ENCODE assay signal across 24 cellular contexts in the genomic region with DNA sequence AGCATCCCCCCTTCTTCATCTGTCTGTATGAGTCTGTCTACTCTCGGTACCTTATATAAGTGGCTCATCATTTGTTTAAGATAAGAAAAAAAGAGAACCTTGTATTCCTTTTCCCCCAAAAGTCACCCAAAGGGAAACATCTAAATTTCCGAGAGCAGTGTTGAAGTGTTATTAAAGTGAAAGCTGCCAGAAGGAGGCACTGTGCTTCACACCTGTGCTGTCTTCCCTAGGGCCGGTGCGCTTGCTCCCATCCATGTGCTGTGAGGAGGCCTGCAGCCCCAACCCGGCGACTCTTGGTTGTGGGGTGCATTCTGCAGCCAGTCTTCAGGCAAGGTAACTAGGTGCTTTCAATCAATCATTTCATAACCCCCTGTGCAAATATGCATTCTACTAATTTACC.
A peak's percentile ranks its signal among the peaks of the same experiment; 100 is the strongest.
DNase-seq lines count a peak whose midpoint lies in the region; ATAC-seq, FAIRE-seq and TF ChIP-seq lines count a peak whose summit lies in the region.
"Had no signal": no experiment of that assay in that cellular context is flagged by ENCODE, and none has a peak within 500 bp of the region (broad histone marks: within the 10 kb centered on the region; RNA-seq: fewer than 3 reads in every experiment).

No MANE protein-coding gene starts in this region.

- H3K27me3 ChIP-seq in IMR-90 (ENCODE audit: control insufficient read depth, insufficient read depth, low read length) = no peaks in the 10 kb centered on the region
- H3K27me3 ChIP-seq in H1 (replicated peaks in 1 of 4; ENCODE audit: control insufficient read depth in 3 of 4, extremely low read depth in 1 of 4, insufficient read depth in 3 of 4, low read length in 3 of 4) = no peaks in the 10 kb centered on the region
- H3K27me3 ChIP-seq: tibial artery had no signal

- in situ Hi-C loops in IMR-90 (cut with MboI; ENCODE audit: low sequenced_read_pairs) = no loop called here

- peak overlapping the region; percentile 74 for H4K5ac ChIP-seq in IMR-90 (ENCODE audit: low read depth, low read length)
- H4K5ac ChIP-seq in H1 (ENCODE audit: insufficient read length, low read depth, low read length) = no peak overlapping the region

- H3K23me2 ChIP-seq in H1 (ENCODE audit: low read depth, low read length) = no peaks in the 10 kb centered on the region

- intact Hi-C loops in IMR-90 (cut with micrococcal nuclease) = no loop called here

- peaks cover 3% of the 10 kb centered on the region for H3K9me3 Mint-ChIP-seq in progenitor cell of endocrine pancreas (ENCODE audit: low read depth)
- H3K9me3 Mint-ChIP-seq: activated CD4-positive, alpha-beta memory T cell treated with anti-CD3 and anti-CD28 coated beads for 36 hours; activated naive CD4-positive, alpha-beta T cell treated with anti-CD3 and anti-CD28 coated beads, Interleukin-2, amount 10 ng/mL, durations not matched to agents 7 days and 5 days; activated T-cell treated with anti-CD3 and anti-CD28 coated beads, Interleukin-2, amount 50 U/mL, for 24 hours; T-helper 1 cell treated with Interleukin-12 subunit alpha and Interleukin-12 subunit beta and Interleukin-4 antibody, amounts not matched to agents 30 μg/mL and 1 μg/mL, for 36 hours had no signal

- H3K23ac ChIP-seq in IMR-90 (ENCODE audit: low read depth, low read length) (peak overlapping the region; percentile 53; the same call in 1 of the 2 replicates), H1 (ENCODE audit: insufficient read length) (no peak overlapping the region)

- peaks cover 7% of the 10 kb centered on the region for H3K4me1 Mint-ChIP-seq in progenitor cell of endocrine pancreas (ENCODE audit: low read depth)
- H3K4me1 Mint-ChIP-seq: activated naive CD4-positive, alpha-beta T cell treated with anti-CD3 and anti-CD28 coated beads, Interleukin-2, amount 10 ng/mL, durations not matched to agents 7 days and 5 days; CD14-positive monocyte had no signal

- H2AFZ ChIP-seq in IMR-90 (replicated peaks; ENCODE audit: low read length, poor library complexity) = no peak overlapping the region
- no peak overlapping the region for H2AFZ ChIP-seq in H1 (ENCODE audit: low read length)

- H4K8ac ChIP-seq in IMR-90 (ENCODE audit: low read depth in 2 of 2, low read length in 2 of 2) (peak overlapping the region; percentile 51 to 80; a peak in 1 of 4 replicates), H1 (ENCODE audit: extremely low read depth, insufficient read depth, low read length) (no peak overlapping the region)

- H3K4me3 ChIP-seq in IMR-90 (ENCODE audit: insufficient read depth, low read depth, low read length) (no peak overlapping the region), H1 (ENCODE audit: extremely low read depth in 1 of 4, insufficient read depth in 2 of 4, low read depth in 3 of 4, low read length in 4 of 4) (no peak overlapping the region)
- H3K4me3 ChIP-seq: tibial artery had no signal

- POLR2A ChIA-PET in IMR-90 (lab: Charles Lee; ENCODE audit: unreplicated experiment) (interaction anchor here (0.6 kb wide), 1 partner anchor 122 kb away, joined by 5 read pairs; no protein-coding TSS in a partner anchor), H1 (lab: Charles Lee; ENCODE audit: partially characterized antibody) (interaction anchor here (1.1 kb wide), 1 partner anchor 9 kb away, joined by 3 read pairs; no protein-coding TSS in a partner anchor)

- no peaks in the 10 kb centered on the region for H3K9me3 ChIP-seq in IMR-90 (ENCODE audit: control insufficient read depth, insufficient read depth, low read length)
- no peaks in the 10 kb centered on the region for H3K9me3 ChIP-seq in H1 (ENCODE audit: insufficient read depth in 2 of 2, low read depth in 1 of 2, low read length in 1 of 2)
- H3K9me3 ChIP-seq: tibial artery had no signal

- H3K18ac ChIP-seq in IMR-90 (ENCODE audit: low read depth, low read length) = peak overlapping the region; percentile 92
- H3K18ac ChIP-seq in H1 (ENCODE audit: extremely low read depth, low read length) = no peak overlapping the region

- H3K36me3 Mint-ChIP-seq in progenitor cell of endocrine pancreas (ENCODE audit: insufficient read depth) = peaks cover 14% of the 10 kb centered on the region
- H3K36me3 Mint-ChIP-seq: activated CD4-positive, alpha-beta memory T cell treated with anti-CD3 and anti-CD28 coated beads for 36 hours; activated naive CD4-positive, alpha-beta T cell treated with anti-CD3 and anti-CD28 coated beads, Interleukin-2, amount 10 ng/mL, durations not matched to agents 7 days and 5 days; CD14-positive monocyte had no signal

- H3K4me2 ChIP-seq in IMR-90 (ENCODE audit: low read depth, low read length) (no peak overlapping the region), H1 (ENCODE audit: insufficient read depth in 1 of 2, low read depth in 2 of 2, low read length in 2 of 2) (no peak overlapping the region)

- peak overlapping the region; percentile 61 for H3K4ac ChIP-seq in IMR-90 (ENCODE audit: low read depth, low read length)
- H3K4ac ChIP-seq in H1 (replicated peaks; ENCODE audit: insufficient read length, low read depth, low read length) = no peak overlapping the region

- DNase-seq in NCI-H82 (lab: John Stamatoyannopoulos, UW) (peak; percentile 40), NCI-H82 treated with DMSO at 0.1 percent for 48 hours (lab: John Stamatoyannopoulos, UW; ENCODE audit: unreplicated experiment) (no peak), IMR-90 (no peak), H1 (ENCODE audit: low read depth in 1 of 2, low spot score in 2 of 2) (peak in 1 of 2 experiments; percentile 59), progenitor cell of endocrine pancreas (ENCODE audit: low spot score, unreplicated experiment) (no peak), NCI-H2107 treated with DMSO at 0.1 percent for 48 hours (lab: John Stamatoyannopoulos, UW; ENCODE audit: unreplicated experiment) (no peak)
- DNase-seq: 8988T; activated CD4-positive, alpha-beta memory T cell treated with anti-CD3 and anti-CD28 coated beads for 36 hours; activated naive CD4-positive, alpha-beta T cell treated with anti-CD3 and anti-CD28 coated beads, Interleukin-2, amount 10 ng/mL, durations not matched to agents 7 days and 5 days; activated T-cell treated with anti-CD3 and anti-CD28 coated beads, Interleukin-2, amount 50 U/mL, for 24 hours; GF-D8; hypothalamus; left cardiac atrium; midbrain; NCI-H146; NCI-H345; SHP77 treated with DMSO at 0.1 percent for 48 hours; tibial artery had no signal

- BruUV-seq in IMR-90 (replicated peaks; lab: Mats Ljungman, UMichigan) = no TSS peak

- peak overlapping the region; percentile 88; the same call in 1 of the 3 replicates for H2BK15ac ChIP-seq in IMR-90 (ENCODE audit: low read depth, low read length)
- no peak overlapping the region for H2BK15ac ChIP-seq in H1 (ENCODE audit: low read length)

- TF ChIP-seq CTCF in IMR-90 (conservative IDR thresholded peaks at IDR 0.05; ENCODE audit: low read depth, low read length) (no peak), H1 (IDR thresholded peaks at IDR 0.05; ENCODE audit: control extremely low read depth in 1 of 3, insufficient read depth in 1 of 3, low read depth in 1 of 3, low read length in 3 of 3) (peak; percentile 50 to 65 (median 59)), progenitor cell of endocrine pancreas (IDR thresholded peaks at IDR 0.05; ENCODE audit: unreplicated experiment) (peak; percentile 10)

- H4K20me1 ChIP-seq in IMR-90 (ENCODE audit: insufficient read depth, low read length) (no peaks in the 10 kb centered on the region), H1 (replicated peaks in 1 of 2; ENCODE audit: control insufficient read depth in 1 of 2, insufficient read depth in 2 of 2, low read length in 2 of 2) (no peaks in the 10 kb centered on the region)

- H2BK120ac ChIP-seq in IMR-90 (ENCODE audit: low read depth, low read length) (peak overlapping the region; percentile 84), H1 (replicated peaks; ENCODE audit: low read depth, low read length) (no peak overlapping the region)

- peaks cover 18% of the 10 kb centered on the region for H3K9me1 ChIP-seq in IMR-90 (ENCODE audit: insufficient read depth, low read length)

- H2BK5ac ChIP-seq in IMR-90 (ENCODE audit: low read depth, low read length, poor library complexity, severe bottlenecking) (peak overlapping the region; percentile 54), H1 (ENCODE audit: low read depth, low read length) (no peak overlapping the region)

- ATAC-seq in IMR-90 (ENCODE audit: low read depth) (no peak), GM21447 (IDR thresholded peaks at IDR 0.05; ENCODE audit: unreplicated experiment) (no peak), HG02642 (IDR thresholded peaks at IDR 0.05; ENCODE audit: poor library complexity, unreplicated experiment) (no peak)
- ATAC-seq: left cardiac atrium had no signal

- H2AK9ac ChIP-seq in IMR-90 (replicated peaks; ENCODE audit: low read depth, low read length, poor library complexity) = peak overlapping the region; percentile 15

- H2AK5ac ChIP-seq in IMR-90 (ENCODE audit: low read depth, low read length) (peak overlapping the region; percentile 94), H1 (ENCODE audit: low read depth, low read length) (no peak overlapping the region)

- WGBS in IMR-90 (ENCODE audit: extremely low coverage in 2 of 2, insufficient read length in 1 of 2), 2 experiments = no CpG with 5 or more reads among the region's 6 CpGs
- WGBS in H1 (ENCODE audit: extremely low coverage in 1 of 2, insufficient coverage in 1 of 2, insufficient read length in 1 of 2, insufficient replicate concordance in 2 of 2, low coverage in 1 of 2, low lambda C conversion rate in 2 of 2, missing lambda C conversion rate in 1 of 2), 2 experiments = 70% methylated on average over 6 of the region's 6 CpGs; no CpG with 5 or more reads in 1 of the 2 experiments

- peak overlapping the region; percentile 85; the same call in 1 of the 2 replicates for H4K91ac ChIP-seq in IMR-90 (ENCODE audit: insufficient read depth, low read depth, low read length)
- H4K91ac ChIP-seq in H1 (replicated peaks; ENCODE audit: insufficient read length, low read length) = no peak overlapping the region

- TF ChIP-seq POLR2A in IMR-90 (IDR thresholded peaks at IDR 0.05; ENCODE audit: low read depth, low read length) (no peak), H1 (IDR thresholded peaks at IDR 0.05; ENCODE audit: control extremely low read depth in 1 of 2, low read depth in 2 of 2, low read length in 2 of 2) (no peak)

- H3K56ac ChIP-seq in IMR-90 (ENCODE audit: extremely low read depth, insufficient read depth, low read length) = no peak overlapping the region
- H3K56ac ChIP-seq in H1 (replicated peaks; ENCODE audit: insufficient read length, low read depth, low read length) = no peak overlapping the region

- H3K79me1 ChIP-seq in IMR-90 (ENCODE audit: low read depth in 1 of 2, low read length in 2 of 2) = peaks cover 15 to 37% of the 10 kb centered on the region in 2 experiments
- no peaks in the 10 kb centered on the region for H3K79me1 ChIP-seq in H1 (ENCODE audit: low read depth, low read length)

- H3K27ac ChIP-seq in IMR-90 (ENCODE audit: insufficient read depth, low read length) = peak overlapping the region; percentile 72; the same call in 1 of the 2 replicates
- no peak overlapping the region for H3K27ac ChIP-seq in H1 (ENCODE audit: low read depth, low read length)
- H3K27ac ChIP-seq: tibial artery had no signal

- CTCF ChIA-PET in IMR-90 (lab: Yijun Ruan, JAX) = interaction anchor here (0.9 to 1.0 kb wide), 2 partner anchors 11 to 126 kb away, joined by 3 read pairs; no protein-coding TSS in a partner anchor
- CTCF ChIA-PET in H1 (lab: Charles Lee; ENCODE audit: partially characterized antibody) = interaction anchor here (0.6 to 4.2 kb wide), 24 partner anchors 9 to 195 kb away, joined by 3 to 31 read pairs (median 4); no protein-coding TSS in a partner anchor

- no peak for TF ChIP-seq EP300 in H1 (IDR thresholded peaks at IDR 0.05; ENCODE audit: borderline replicate concordance in 1 of 2, low read depth in 2 of 2, low read length in 2 of 2)

- H3K9ac ChIP-seq in IMR-90 (ENCODE audit: low read depth, low read length) = no peak overlapping the region
- no peak overlapping the region for H3K9ac ChIP-seq in H1 (replicated peaks in 1 of 4; ENCODE audit: extremely low read depth in 1 of 4, low read depth in 3 of 4, low read length in 3 of 4)

- H2BK20ac ChIP-seq in IMR-90 (ENCODE audit: low read depth, low read length) (peak overlapping the region; percentile 81), H1 (ENCODE audit: low read length) (no peak overlapping the region)

- H3K14ac ChIP-seq in IMR-90 (replicated peaks; ENCODE audit: low read depth, low read length) (peak overlapping the region; percentile 79), H1 (ENCODE audit: insufficient read length) (no peak overlapping the region)

- peak; percentile 13 for FAIRE-seq in H1 (lab: Jason Lieb, UNC)
- FAIRE-seq: colon, HTR-8/SVneo had no signal

- H3K4me3 Mint-ChIP-seq in progenitor cell of endocrine pancreas (ENCODE audit: low read depth) = no peak overlapping the region
- H3K4me3 Mint-ChIP-seq: activated CD4-positive, alpha-beta memory T cell treated with anti-CD3 and anti-CD28 coated beads for 36 hours; activated naive CD4-positive, alpha-beta T cell treated with anti-CD3 and anti-CD28 coated beads, Interleukin-2, amount 10 ng/mL, durations not matched to agents 7 days and 5 days; activated T-cell treated with anti-CD3 and anti-CD28 coated beads, Interleukin-2, amount 50 U/mL, for 24 hours; CD14-positive monocyte; T-helper 1 cell treated with Interleukin-12 subunit alpha and Interleukin-12 subunit beta and Interleukin-4 antibody, amounts not matched to agents 30 μg/mL and 1 μg/mL, for 36 hours had no signal

- no peak overlapping the region for H2BK12ac ChIP-seq in H1 (ENCODE audit: low read depth, low read length)

- no peaks in the 10 kb centered on the region for H3K79me2 ChIP-seq in H1 (ENCODE audit: control insufficient read depth in 1 of 2, insufficient read depth in 2 of 2, low read length in 2 of 2)

- TF ChIP-seq RAD21 in IMR-90 (IDR thresholded peaks at IDR 0.05; ENCODE audit: low read length) (no peak), H1 (IDR thresholded peaks at IDR 0.05 in 1 of 2, conservative IDR thresholded peaks at IDR 0.05 in 1 of 2; ENCODE audit: low read depth in 2 of 2, low read length in 2 of 2) (peak; percentile 57 to 69)

- no peak overlapping the region for H3K27ac Mint-ChIP-seq in progenitor cell of endocrine pancreas
- H3K27ac Mint-ChIP-seq: activated CD4-positive, alpha-beta memory T cell treated with anti-CD3 and anti-CD28 coated beads for 36 hours; activated naive CD4-positive, alpha-beta T cell treated with anti-CD3 and anti-CD28 coated beads, Interleukin-2, amount 10 ng/mL, durations not matched to agents 7 days and 5 days; activated T-cell treated with anti-CD3 and anti-CD28 coated beads, Interleukin-2, amount 50 U/mL, for 24 hours; CD14-positive monocyte; T-helper 1 cell treated with Interleukin-12 subunit alpha and Interleukin-12 subunit beta and Interleukin-4 antibody, amounts not matched to agents 30 μg/mL and 1 μg/mL, for 36 hours had no signal

- peaks cover 23% of the 10 kb centered on the region for H3K4me1 ChIP-seq in IMR-90 (ENCODE audit: control insufficient read depth, insufficient read depth, low read length)
- no peaks in the 10 kb centered on the region for H3K4me1 ChIP-seq in H1 (replicated peaks in 1 of 4; ENCODE audit: control insufficient read depth in 3 of 4, insufficient read depth in 4 of 4, low read length in 3 of 4)
- H3K4me1 ChIP-seq: tibial artery had no signal

- H3K27me3 Mint-ChIP-seq in progenitor cell of endocrine pancreas = no peaks in the 10 kb centered on the region

- peaks cover 43% of the 10 kb centered on the region for H3K36me3 ChIP-seq in IMR-90 (ENCODE audit: control insufficient read depth, insufficient read depth, low read length)
- H3K36me3 ChIP-seq in H1 (ENCODE audit: control insufficient read depth in 2 of 4, insufficient read depth in 4 of 4, low read length in 3 of 4) = no peaks in the 10 kb centered on the region
- H3K36me3 ChIP-seq: tibial artery had no signal

- dilution Hi-C loops in IMR-90 (cut with HindIII; ENCODE audit: low sequenced_read_pairs, unreplicated experiment) = no loop called here
